ENCODE assay signal across 1 cellular context in the genomic region with DNA sequence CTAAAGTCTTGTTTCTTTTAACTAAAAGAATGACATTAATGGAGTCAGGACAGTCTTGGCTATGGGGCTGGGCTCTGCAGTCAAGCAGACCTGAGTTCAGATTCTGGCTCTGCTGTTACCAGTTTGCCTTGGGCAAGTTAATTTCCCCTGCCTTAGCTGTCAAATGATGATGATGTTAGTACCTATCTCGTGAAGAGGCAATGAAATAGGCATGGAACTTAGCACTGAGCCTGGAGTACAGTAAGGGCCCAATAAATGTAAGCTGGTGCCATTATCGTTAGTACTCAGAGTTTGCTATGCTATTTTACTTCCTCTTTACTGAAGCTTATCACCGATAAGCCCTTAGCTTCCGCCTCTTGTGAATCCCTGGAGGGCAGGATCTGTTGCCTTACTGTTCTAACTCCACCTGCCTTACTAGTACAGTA.
A peak's percentile ranks its signal among the peaks of the same experiment; 100 is the strongest.
TF ChIP-seq lines count a peak whose summit lies in the region.

No MANE protein-coding gene starts in this region.

TF ChIP-seq in HEK293, 187 proteins besides CTCF, POLR2A, EP300 and RAD21 (continued from another document):
- TF ChIP-seq, protein P1, sequence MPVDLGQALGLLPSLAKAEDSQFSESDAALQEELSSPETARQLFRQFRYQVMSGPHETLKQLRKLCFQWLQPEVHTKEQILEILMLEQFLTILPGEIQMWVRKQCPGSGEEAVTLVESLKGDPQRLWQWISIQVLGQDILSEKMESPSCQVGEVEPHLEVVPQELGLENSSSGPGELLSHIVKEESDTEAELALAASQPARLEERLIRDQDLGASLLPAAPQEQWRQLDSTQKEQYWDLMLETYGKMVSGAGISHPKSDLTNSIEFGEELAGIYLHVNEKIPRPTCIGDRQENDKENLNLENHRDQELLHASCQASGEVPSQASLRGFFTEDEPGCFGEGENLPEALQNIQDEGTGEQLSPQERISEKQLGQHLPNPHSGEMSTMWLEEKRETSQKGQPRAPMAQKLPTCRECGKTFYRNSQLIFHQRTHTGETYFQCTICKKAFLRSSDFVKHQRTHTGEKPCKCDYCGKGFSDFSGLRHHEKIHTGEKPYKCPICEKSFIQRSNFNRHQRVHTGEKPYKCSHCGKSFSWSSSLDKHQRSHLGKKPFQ (tag by site-specific recombination; IDR thresholded peaks at IDR 0.05) = no peak
- TF ChIP-seq ZBTB8A (tag by site-specific recombination; IDR thresholded peaks at IDR 0.05) (peak; percentile 29; the same call in 1 of the 2 replicates), HOXC10 (CRISPR knock-in tag; IDR thresholded peaks at IDR 0.05) (no peak), SP2 (tag by site-specific recombination; IDR thresholded peaks at IDR 0.05) (no peak), SP7 (tag by site-specific recombination; IDR thresholded peaks at IDR 0.05) (no peak), ZNF248 (tag by site-specific recombination; IDR thresholded peaks at IDR 0.05) (no peak), ZNF404 (tag by site-specific recombination; IDR thresholded peaks at IDR 0.05) (no peak), ZNF211 (tag by site-specific recombination; IDR thresholded peaks at IDR 0.05; ENCODE audit: low read depth) (no peak), ZNF561 (tag by site-specific recombination; IDR thresholded peaks at IDR 0.05; ENCODE audit: borderline replicate concordance) (no peak), ZNF707 (tag by site-specific recombination; IDR thresholded peaks at IDR 0.05) (no peak)
- TF ChIP-seq, protein P2, sequence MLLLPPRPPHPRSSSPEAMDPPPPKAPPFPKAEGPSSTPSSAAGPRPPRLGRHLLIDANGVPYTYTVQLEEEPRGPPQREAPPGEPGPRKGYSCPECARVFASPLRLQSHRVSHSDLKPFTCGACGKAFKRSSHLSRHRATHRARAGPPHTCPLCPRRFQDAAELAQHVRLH (tag by site-specific recombination; IDR thresholded peaks at IDR 0.05) = 0 out of 2 replicates have a peak, but pooled peaks have one; percentile 37
- TF ChIP-seq, protein P3, sequence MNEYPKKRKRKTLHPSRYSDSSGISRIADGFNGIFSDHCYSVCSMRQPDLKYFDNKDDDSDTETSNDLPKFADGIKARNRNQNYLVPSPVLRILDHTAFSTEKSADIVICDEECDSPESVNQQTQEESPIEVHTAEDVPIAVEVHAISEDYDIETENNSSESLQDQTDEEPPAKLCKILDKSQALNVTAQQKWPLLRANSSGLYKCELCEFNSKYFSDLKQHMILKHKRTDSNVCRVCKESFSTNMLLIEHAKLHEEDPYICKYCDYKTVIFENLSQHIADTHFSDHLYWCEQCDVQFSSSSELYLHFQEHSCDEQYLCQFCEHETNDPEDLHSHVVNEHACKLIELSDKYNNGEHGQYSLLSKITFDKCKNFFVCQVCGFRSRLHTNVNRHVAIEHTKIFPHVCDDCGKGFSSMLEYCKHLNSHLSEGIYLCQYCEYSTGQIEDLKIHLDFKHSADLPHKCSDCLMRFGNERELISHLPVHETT (tag by site-specific recombination; IDR thresholded peaks at IDR 0.05) = no peak
